In the genomic region with DNA sequence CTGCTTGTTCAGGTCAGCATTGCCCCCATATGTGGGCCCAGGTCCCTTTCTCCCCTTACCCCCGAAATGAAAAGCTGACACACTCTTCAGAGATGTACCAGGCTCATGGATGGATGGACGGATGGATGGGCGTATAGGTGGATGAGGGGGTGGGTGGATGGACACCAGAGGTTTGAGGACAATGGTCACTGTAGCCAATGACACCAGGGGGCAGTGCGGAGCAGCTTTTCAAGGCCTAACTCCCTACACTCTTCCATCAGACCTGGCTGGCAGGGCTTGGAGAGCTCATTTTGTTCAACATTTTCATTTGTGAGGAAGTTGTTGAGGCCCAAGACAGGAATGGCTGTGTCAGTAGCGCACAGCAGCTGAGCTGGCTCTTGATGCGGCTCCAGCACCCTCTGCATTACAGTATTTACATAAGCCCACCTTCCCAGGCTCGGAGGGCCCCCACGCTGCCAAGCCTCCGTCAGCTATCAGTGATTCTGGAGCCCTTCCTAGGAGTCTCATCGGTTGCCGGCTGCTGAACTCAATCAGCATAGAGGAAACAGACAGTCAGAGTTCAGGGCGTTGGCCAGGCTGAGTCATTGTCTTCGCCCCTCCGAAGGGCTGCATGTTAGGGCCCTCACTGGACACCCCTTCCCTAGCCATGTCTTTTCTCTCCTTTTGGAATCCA, we compare ENCODE assay signal across 8 cellular contexts. TPM values are rescaled to one million over a fixed set of nuclear protein-coding genes. Genes with fewer than 3 reads are reported as not detected.
DNase-seq lines count a peak whose midpoint lies in the region; ATAC-seq, FAIRE-seq and TF ChIP-seq lines count a peak whose summit lies in the region.

No MANE protein-coding gene starts in this region.

- no peak overlapping the region for H3K4me3 Mint-ChIP-seq in mesothelial cell of epicardium

- H3K4me3 ChIP-seq in endothelial cell of umbilical vein (replicated peaks in 1 of 3; ENCODE audit: insufficient read depth in 1 of 3, low read depth in 1 of 3, low read length in 3 of 3): no peak overlapping the region

- CTCF ChIA-PET in endothelial cell of umbilical vein (lab: Charles Lee): interaction anchor here (0.5 to 6.0 kb wide), 43 partner anchors 9 to 889 kb away, joined by 3 to 239 read pairs (median 5); partner anchors contain the start of genes CEP55, FFAR4 and FRA10AC1

- H3K9ac ChIP-seq in endothelial cell of umbilical vein (replicated peaks; ENCODE audit: extremely low read depth, insufficient read depth, low read length): no peak overlapping the region

- H2AFZ ChIP-seq in endothelial cell of umbilical vein (ENCODE audit: low read depth, low read length): peak overlapping the region; percentile 63

- H3K27ac Mint-ChIP-seq in mesothelial cell of epicardium: no peak overlapping the region

- H3K27ac ChIP-seq in endothelial cell of umbilical vein (ENCODE audit: insufficient read depth, low read depth, low read length): no peak overlapping the region

- peak; percentile 97 for FAIRE-seq in endothelial cell of umbilical vein (lab: Jason Lieb, UNC)

- DNase-seq in CD1c-positive myeloid dendritic cell (ENCODE audit: extremely low spot score) (peak; percentile 89), NCI-H1930 (lab: John Stamatoyannopoulos, UW) (peak; percentile 21 to 47), endothelial cell of umbilical vein (ENCODE audit: low read depth, low spot score) (peak; percentile 74), mesothelial cell of epicardium (ENCODE audit: low spot score in 2 of 2, unreplicated experiment in 2 of 2) (peak; percentile 62 to 77)
- DNase-seq in activated CD4-positive, alpha-beta T cell treated with anti-CD3 and anti-CD28 coated beads, Interleukin-2, amount 50 U/mL, for 1 hour: peak; percentile 18
- DNase-seq in stimulated activated naive CD8-positive, alpha-beta T cell treated with anti-CD3 and anti-CD28 coated beads, Interleukin-15, Interleukin-2, amounts not matched to agents 100 U/mL and 50 U/mL, for 24 hours: peak; percentile 63

- TF ChIP-seq CTCF in endothelial cell of umbilical vein (IDR thresholded peaks at IDR 0.05; ENCODE audit: extremely low read depth in 1 of 2, insufficient read depth in 1 of 2, low read depth in 1 of 2, low read length in 2 of 2) (peak; percentile 84 to 90), mesothelial cell of epicardium (IDR thresholded peaks at IDR 0.05; ENCODE audit: unreplicated experiment) (peak; percentile 60)

- no peaks in the 10 kb centered on the region for H4K20me1 ChIP-seq in endothelial cell of umbilical vein (replicated peaks; ENCODE audit: control insufficient read depth, extremely low read depth, insufficient read depth, low read length)

- H3K4me1 Mint-ChIP-seq in mesothelial cell of epicardium: peaks cover 12% of the 10 kb centered on the region

- H3K27me3 Mint-ChIP-seq in mesothelial cell of epicardium (ENCODE audit: low read depth): peaks cover 10% of the 10 kb centered on the region

- no peak overlapping the region for H3K4me2 ChIP-seq in endothelial cell of umbilical vein (ENCODE audit: insufficient read depth, low read length)

- peaks cover 7% of the 10 kb centered on the region for H3K9me3 Mint-ChIP-seq in mesothelial cell of epicardium

- no peaks in the 10 kb centered on the region for H3K79me2 ChIP-seq in endothelial cell of umbilical vein (ENCODE audit: control insufficient read depth, insufficient read depth, low read length)

- POLR2A ChIA-PET in endothelial cell of umbilical vein (lab: Charles Lee): no interaction called here

- no peaks in the 10 kb centered on the region for H3K36me3 Mint-ChIP-seq in mesothelial cell of epicardium

- dilution Hi-C loops in endothelial cell of umbilical vein (cut with MboI; ENCODE audit: extremely low pct_ligation_motif_present, low sequenced_read_pairs): no loop called here

- no peaks in the 10 kb centered on the region for H3K9me3 ChIP-seq in endothelial cell of umbilical vein (replicated peaks; ENCODE audit: control insufficient read depth, insufficient read depth, low read length)

- peaks cover 6% of the 10 kb centered on the region for H3K4me1 ChIP-seq in endothelial cell of umbilical vein (ENCODE audit: control insufficient read depth, extremely low read depth, insufficient read depth, low read length)

- H3K27me3 ChIP-seq in endothelial cell of umbilical vein (ENCODE audit: control insufficient read depth in 2 of 2, insufficient read depth in 2 of 2, low read length in 2 of 2): no peaks in the 10 kb centered on the region

- no peaks in the 10 kb centered on the region for H3K36me3 ChIP-seq in endothelial cell of umbilical vein (ENCODE audit: control insufficient read depth in 2 of 2, extremely low read depth in 1 of 2, insufficient read depth in 2 of 2, low read length in 2 of 2)

- TF ChIP-seq POLR2A in endothelial cell of umbilical vein (IDR thresholded peaks at IDR 0.05; ENCODE audit: low read depth, low read length): no peak

- ATAC-seq in GM19467 (IDR thresholded peaks at IDR 0.05; ENCODE audit: unreplicated experiment): peak; percentile 71
- ATAC-seq in stimulated activated naive CD8-positive, alpha-beta T cell treated with anti-CD3 and anti-CD28 coated beads, Interleukin-15, Interleukin-2, amounts not matched to agents 100 U/mL and 50 U/mL, for 24 hours: peak; percentile 57
- no peak for ATAC-seq in GM21619 (IDR thresholded peaks at IDR 0.05; ENCODE audit: unreplicated experiment)

- no TSS peak for BruUV-seq in endothelial cell of umbilical vein (replicated peaks; lab: Mats Ljungman, UMichigan)

- no peaks in the 10 kb centered on the region for H3K9me1 ChIP-seq in endothelial cell of umbilical vein (replicated peaks; ENCODE audit: control insufficient read depth, extremely low read depth, insufficient read depth, low read length)

- intact Hi-C loops in endothelial cell of umbilical vein (cut with micrococcal nuclease): loop anchor here (1.0 to 2.0 kb wide), 4 partner anchors 125 to 366 kb away; no protein-coding TSS in a partner anchor

TF ChIP-seq in endothelial cell of umbilical vein, 7 proteins besides CTCF, POLR2A, EP300 and RAD21:
- TF ChIP-seq EZH2 (IDR thresholded peaks at IDR 0.05; ENCODE audit: borderline replicate concordance, low read depth, low read length, severe bottlenecking) (no peak), FOS (IDR thresholded peaks at IDR 0.05; ENCODE audit: borderline replicate concordance, insufficient read depth, low read length) (peak; percentile 32), GATA2 (IDR thresholded peaks at IDR 0.05; ENCODE audit: insufficient read depth, insufficient read length, low read depth, low read length) (no peak), MAX (IDR thresholded peaks at IDR 0.05; ENCODE audit: insufficient read depth, insufficient read length) (no peak)
TF ChIP-seq in endothelial cell of umbilical vein: peak in this region for 1.

RNA-seq across cellular contexts. Expression of gene FFAR4, which starts 11.6 kb away (rescaled TPM):
- total RNA-seq in endothelial cell of umbilical vein (not detected in 2 replicates), mesothelial cell of epicardium (not detected in 3 replicates)
- not detected in 2 replicates for polyA plus RNA-seq in endothelial cell of umbilical vein
- polyA plus RNA-seq in endothelial cell of umbilical vein (2011; cell fraction: cytosol; rRNA removed): not detected in 2 replicates
- polyA plus RNA-seq in endothelial cell of umbilical vein (2011; cell fraction: nucleus; rRNA removed): not detected in 2 replicates
- polyA plus RNA-seq in endothelial cell of umbilical vein (2012): not detected in 2 replicates
- not detected in 2 replicates for polyA minus RNA-seq in endothelial cell of umbilical vein
- polyA minus RNA-seq in endothelial cell of umbilical vein (2011; cell fraction: cytosol; rRNA and poly(A)+ RNA removed): not detected
- polyA minus RNA-seq in endothelial cell of umbilical vein (2011; cell fraction: nucleus; rRNA and poly(A)+ RNA removed): not detected in 2 replicates

RNA-seq across cellular contexts. Expression of gene RBP4, which starts 46.1 kb away (rescaled TPM):
- total RNA-seq in endothelial cell of umbilical vein (not detected in 2 replicates), mesothelial cell of epicardium (0.54 to 0.91 TPM (median 0.66 TPM) in 3 replicates)
- polyA plus RNA-seq in endothelial cell of umbilical vein: not detected in 2 replicates
- not detected in 2 replicates for polyA plus RNA-seq in endothelial cell of umbilical vein (2011; cell fraction: cytosol; rRNA removed)
- polyA plus RNA-seq in endothelial cell of umbilical vein (2011; cell fraction: nucleus; rRNA removed): not detected in 2 replicates
- polyA plus RNA-seq in endothelial cell of umbilical vein (2012): 3.5 and 5.9 TPM in 2 replicates
- not detected in 2 replicates for polyA minus RNA-seq in endothelial cell of umbilical vein
- not detected for polyA minus RNA-seq in endothelial cell of umbilical vein (2011; cell fraction: cytosol; rRNA and poly(A)+ RNA removed)
- not detected in 2 replicates for polyA minus RNA-seq in endothelial cell of umbilical vein (2011; cell fraction: nucleus; rRNA and poly(A)+ RNA removed)

RNA-seq across cellular contexts. Expression of gene PDE6C, which starts 57.4 kb away (rescaled TPM):
- not detected in 2 replicates for total RNA-seq in endothelial cell of umbilical vein
- not detected in 2 replicates for polyA plus RNA-seq in endothelial cell of umbilical vein
- polyA plus RNA-seq in endothelial cell of umbilical vein (2011; cell fraction: cytosol; rRNA removed): not detected in 2 replicates
- not detected in 2 replicates for polyA plus RNA-seq in endothelial cell of umbilical vein (2011; cell fraction: nucleus; rRNA removed)
- 0.07 and 0.40 TPM in 2 replicates for polyA plus RNA-seq in endothelial cell of umbilical vein (2012)
- not detected in 2 replicates for polyA minus RNA-seq in endothelial cell of umbilical vein
- polyA minus RNA-seq in endothelial cell of umbilical vein (2011; cell fraction: cytosol; rRNA and poly(A)+ RNA removed): not detected
- not detected in 2 replicates for polyA minus RNA-seq in endothelial cell of umbilical vein (2011; cell fraction: nucleus; rRNA and poly(A)+ RNA removed)
- not detected in 3 replicates for total RNA-seq in mesothelial cell of epicardium

RNA-seq across cellular contexts. Expression of gene CEP55, which starts 58.5 kb away (rescaled TPM):
- 58.9 and 63.0 TPM in 2 replicates for total RNA-seq in endothelial cell of umbilical vein
- polyA plus RNA-seq in endothelial cell of umbilical vein: 13.8 and 17.4 TPM in 2 replicates
- 32.1 and 33.5 TPM in 2 replicates for polyA plus RNA-seq in endothelial cell of umbilical vein (2011; cell fraction: cytosol; rRNA removed)
- polyA plus RNA-seq in endothelial cell of umbilical vein (2011; cell fraction: nucleus; rRNA removed): 17.7 and 25.4 TPM in 2 replicates
- polyA plus RNA-seq in endothelial cell of umbilical vein (2012): 25.8 and 64.9 TPM in 2 replicates
- polyA minus RNA-seq in endothelial cell of umbilical vein: 11.5 and 13.4 TPM in 2 replicates
- 25.9 TPM for polyA minus RNA-seq in endothelial cell of umbilical vein (2011; cell fraction: cytosol; rRNA and poly(A)+ RNA removed)
- polyA minus RNA-seq in endothelial cell of umbilical vein (2011; cell fraction: nucleus; rRNA and poly(A)+ RNA removed): 7.3 and 12.3 TPM in 2 replicates
- 6.0 to 6.3 TPM (median 6.0 TPM) in 3 replicates for total RNA-seq in mesothelial cell of epicardium

Comparison
In these comparisons a context has a peak if more than half of its experiments do, and no peak if none do; other contexts are left out.
1. DNase-seq: peak in every context shown above with its lines; median percentile 89 in CD1c-positive myeloid dendritic cell; 74 in endothelial cell of umbilical vein; 70 in mesothelial cell of epicardium; 63 in stimulated activated naive CD8-positive, alpha-beta T cell treated with anti-CD3 and anti-CD28 coated beads, Interleukin-15, Interleukin-2, amounts not matched to agents 100 U/mL and 50 U/mL, for 24 hours; 34 in NCI-H1930; 18 in activated CD4-positive, alpha-beta T cell treated with anti-CD3 and anti-CD28 coated beads, Interleukin-2, amount 50 U/mL, for 1 hour.